17 cellular contexts compared by ENCODE assay signal in the genomic region with DNA sequence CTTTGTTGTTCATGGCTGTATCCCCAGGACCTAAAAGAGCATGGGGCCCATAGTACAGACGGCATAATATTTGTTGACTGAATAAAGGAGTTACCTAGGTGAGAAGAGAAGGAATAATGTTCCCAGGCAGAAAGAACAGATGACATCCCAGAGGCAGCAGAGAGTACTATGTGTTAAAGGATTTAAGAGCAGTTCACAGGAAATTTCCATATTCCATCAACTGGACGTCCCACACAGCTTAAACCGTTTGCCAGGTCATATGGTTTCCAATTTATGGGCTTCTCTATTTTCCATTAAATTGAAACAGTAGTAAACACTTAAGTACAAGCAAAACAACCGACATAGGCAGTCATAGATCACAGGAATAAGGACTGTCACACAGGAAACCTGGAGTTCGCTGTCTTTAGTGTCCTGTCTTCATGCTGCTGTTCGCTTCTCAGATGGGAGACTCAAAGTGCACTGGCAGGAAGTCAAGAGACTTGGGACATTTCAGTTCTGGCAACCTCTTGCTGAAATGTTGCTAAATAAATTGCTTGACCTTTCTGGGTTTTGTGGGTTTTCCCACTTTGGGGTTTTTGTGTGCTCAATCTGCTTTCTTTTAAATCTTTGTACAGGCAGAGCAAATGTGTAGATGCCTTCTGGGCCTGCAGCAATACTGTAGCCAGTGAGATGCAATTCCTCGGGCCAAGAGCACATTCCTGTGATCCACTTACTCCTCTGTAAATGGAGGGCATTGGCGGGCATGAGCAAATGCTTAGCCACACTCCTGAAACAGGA. TPM values are rescaled to one million over a fixed set of nuclear protein-coding genes. Genes with fewer than 3 reads are reported as not detected.
DNase-seq lines count a peak whose midpoint lies in the region; ATAC-seq, FAIRE-seq and TF ChIP-seq lines count a peak whose summit lies in the region.
"Had no signal": no experiment of that assay in that cellular context is flagged by ENCODE, and none has a peak within 500 bp of the region (broad histone marks: within the 10 kb centered on the region; RNA-seq: fewer than 3 reads in every experiment).

No MANE protein-coding gene starts in this region.

- TF ChIP-seq POLR2A in GM12878 (IDR thresholded peaks at IDR 0.05; ENCODE audit: low read depth, low read length) (no peak), HepG2 (IDR thresholded peaks at IDR 0.05; ENCODE audit: insufficient read depth in 1 of 2, low read depth in 2 of 2, low read length in 2 of 2) (no peak), thyroid gland (IDR thresholded peaks at IDR 0.05) (no peak), Peyer's patch (IDR thresholded peaks at IDR 0.05) (no peak)

- peaks cover 2% of the 10 kb centered on the region; the same call in 1 of the 2 replicates for H3K79me2 ChIP-seq in GM12878 (ENCODE audit: control insufficient read depth, insufficient read depth, low read length)
- H3K79me2 ChIP-seq in HepG2 (ENCODE audit: insufficient read depth, low read length) = no peaks in the 10 kb centered on the region
- no peaks in the 10 kb centered on the region for H3K79me2 ChIP-seq in neural progenitor cell (ENCODE audit: low read depth)

- no peak for TF ChIP-seq RAD21 in GM12878 (IDR thresholded peaks at IDR 0.05; ENCODE audit: insufficient read depth, low read depth, low read length)
- TF ChIP-seq RAD21 in HepG2 (CRISPR knock-in tag; IDR thresholded peaks at IDR 0.05) = no peak

- H3K4me1 Mint-ChIP-seq in neural progenitor cell = peaks cover 4% of the 10 kb centered on the region

- FAIRE-seq in GM12878 (lab: Jason Lieb, UNC) = no peak
- no peak for FAIRE-seq in HepG2 (lab: Jason Lieb, UNC)

- H3K27me3 ChIP-seq in GM12878 (replicated peaks in 1 of 2; ENCODE audit: control insufficient read depth in 2 of 2, insufficient read depth in 2 of 2, low read length in 1 of 2) = no peaks in the 10 kb centered on the region
- 0 out of 5 replicates have a peak, but pooled peaks cover 0 to 3% of the 10 kb centered on the region in 2 experiments for H3K27me3 ChIP-seq in HepG2 (ENCODE audit: control insufficient read depth in 1 of 2, insufficient read depth in 2 of 2, low read length in 2 of 2)
- no peaks in the 10 kb centered on the region for H3K27me3 ChIP-seq in thyroid gland
- H3K27me3 ChIP-seq in Peyer's patch = no peaks in the 10 kb centered on the region
- peaks cover 19% of the 10 kb centered on the region for H3K27me3 ChIP-seq in neural progenitor cell
- no peaks in the 10 kb centered on the region for H3K27me3 ChIP-seq in effector memory CD4-positive, alpha-beta T cell (replicated peaks; ENCODE audit: control insufficient read depth, insufficient read depth, low read length, poor library complexity, severe bottlenecking)
- H3K27me3 ChIP-seq: MG63 had no signal

- no peaks in the 10 kb centered on the region for H3K36me3 Mint-ChIP-seq in neural progenitor cell

- H3K9me3 Mint-ChIP-seq in neural progenitor cell = no peaks in the 10 kb centered on the region
- H3K9me3 Mint-ChIP-seq: GM23338 had no signal

- no peak for ATAC-seq in GM12878
- peak; percentile 57; the same call in 2 of the 3 replicates for ATAC-seq in HepG2
- ATAC-seq in HG02571 (IDR thresholded peaks at IDR 0.05; ENCODE audit: unreplicated experiment) = no peak
- ATAC-seq: GM23338, Panc1 had no signal

- H3K9me3 ChIP-seq in GM12878 (replicated peaks; ENCODE audit: control insufficient read depth, insufficient read depth, low read length) = no peaks in the 10 kb centered on the region
- H3K9me3 ChIP-seq in HepG2 (ENCODE audit: low read length) = no peaks in the 10 kb centered on the region
- H3K9me3 ChIP-seq in thyroid gland = no peaks in the 10 kb centered on the region
- no peaks in the 10 kb centered on the region for H3K9me3 ChIP-seq in Peyer's patch
- H3K9me3 ChIP-seq in neural progenitor cell (ENCODE audit: low read depth) = no peaks in the 10 kb centered on the region
- no peaks in the 10 kb centered on the region for H3K9me3 ChIP-seq in effector memory CD4-positive, alpha-beta T cell (ENCODE audit: control insufficient read depth, low read length)
- H3K9me3 ChIP-seq: MG63 had no signal

- H3F3A ChIP-seq in neural progenitor cell (ENCODE audit: low read depth) = peaks cover 3% of the 10 kb centered on the region

- H4K20me1 ChIP-seq in GM12878 (ENCODE audit: control insufficient read depth, insufficient read depth) (no peaks in the 10 kb centered on the region), HepG2 (ENCODE audit: insufficient read depth, low read length) (no peaks in the 10 kb centered on the region), neural progenitor cell (ENCODE audit: low read depth) (no peaks in the 10 kb centered on the region)

- no peak for TF ChIP-seq CTCF in GM12865 (IDR thresholded peaks at IDR 0.05; ENCODE audit: insufficient read depth, low read depth, low read length, missing control alignments)
- no peak for TF ChIP-seq CTCF in GM12878 (IDR thresholded peaks at IDR 0.05 in 2 of 3, conservative IDR thresholded peaks at IDR 0.05 in 1 of 3; ENCODE audit: control insufficient read depth in 2 of 3, extremely low read depth in 1 of 3, insufficient read depth in 1 of 3, low read depth in 3 of 3, low read length in 3 of 3)
- no peak for TF ChIP-seq CTCF in HepG2 (CRISPR knock-in tag; IDR thresholded peaks at IDR 0.05)
- no peak for TF ChIP-seq CTCF in thyroid gland (IDR thresholded peaks at IDR 0.05)
- no peak for TF ChIP-seq CTCF in Peyer's patch (IDR thresholded peaks at IDR 0.05)
- TF ChIP-seq CTCF in neural progenitor cell (IDR thresholded peaks at IDR 0.05) = no peak

- SMC1A ChIA-PET in GM12878 (lab: Charles Lee; ENCODE audit: uncharacterized antibody, unreplicated experiment) = interaction anchor here (0.8 to 12.1 kb wide), 29 partner anchors 8 to 1184 kb away, joined by 3 to 256 read pairs (median 4); no protein-coding TSS in a partner anchor

- BruUV-seq in GM12878 (replicated peaks; lab: Mats Ljungman, UMichigan) (no TSS peak), HepG2 (replicated peaks; lab: Mats Ljungman, UMichigan) (no TSS peak)

- no peak overlapping the region for H3K27ac Mint-ChIP-seq in neural progenitor cell
- H3K27ac Mint-ChIP-seq: GM23338 had no signal

- H3K4me3 ChIP-seq in GM12865 (ENCODE audit: low read depth, low read length) (no peak overlapping the region), GM12878 (no peak overlapping the region), HepG2 (replicated peaks in 1 of 3; ENCODE audit: insufficient read depth in 1 of 3, low read depth in 2 of 3, low read length in 3 of 3) (no peak overlapping the region; a peak in 1 of 6 replicates), thyroid gland (replicated peaks in 1 of 3) (no peak overlapping the region), Peyer's patch (no peak overlapping the region), neural progenitor cell (no peak overlapping the region)
- H3K4me3 ChIP-seq in effector memory CD4-positive, alpha-beta T cell (ENCODE audit: insufficient read depth, low read depth, low read length, poor library complexity, severe bottlenecking) = no peak overlapping the region
- H3K4me3 ChIP-seq: GM23338, MG63, SK-N-MC had no signal

- RAD21 ChIA-PET in GM12878 (lab: Charles Lee; ENCODE audit: unreplicated experiment) = interaction anchor here (0.9 to 7.2 kb wide), 26 partner anchors 13 to 1182 kb away, joined by 3 to 127 read pairs (median 8); no protein-coding TSS in a partner anchor

- H3K4me3 Mint-ChIP-seq in neural progenitor cell = no peak overlapping the region
- H3K4me3 Mint-ChIP-seq: GM23338 had no signal

- DNase-seq in GM12865 (ENCODE audit: low read depth) = peak; percentile 21
- no peak for DNase-seq in GM12878 (ENCODE audit: low read depth, low spot score)
- DNase-seq in HepG2 (ENCODE audit: low spot score) = no peak
- peak; percentile 12 to 17 for DNase-seq in thyroid gland
- DNase-seq in Peyer's patch = no peak
- DNase-seq in neural progenitor cell (ENCODE audit: low spot score) = no peak
- no peak for DNase-seq in effector memory CD4-positive, alpha-beta T cell
- DNase-seq: C1 segment of cervical spinal cord, DND-41, GF-D8, MG63, NCI-H2081 treated with DMSO at 0.1 percent for 48 hours, Right ventricle myocardium superior had no signal

- intact Hi-C loops in GM12878 (cut with micrococcal nuclease; ENCODE audit: unreplicated experiment) (loop anchor here (1.0 to 10.0 kb wide), 5 partner anchors 114 to 1190 kb away; no protein-coding TSS in a partner anchor), HepG2 (cut with micrococcal nuclease; ENCODE audit: unreplicated experiment) (loop anchor here (1.0 to 2.0 kb wide), 3 partner anchors 114 to 368 kb away; no protein-coding TSS in a partner anchor), thyroid gland (cut with DNase I) (loop anchor here (10.0 kb wide), 1 partner anchor 300 kb away; no protein-coding TSS in a partner anchor)

- CTCF ChIA-PET in GM12878 (lab: Yijun Ruan, JAX) (interaction anchor here (0.5 to 11.2 kb wide), 30 partner anchors 8 to 1748 kb away, joined by 3 to 225 read pairs (median 6); no protein-coding TSS in a partner anchor), HepG2 (lab: Yijun Ruan, JAX; ENCODE audit: low intra/inter-chr PET ratio, low total read pairs) (interaction anchor here (1.3 to 2.9 kb wide), 5 partner anchors 115 to 595 kb away, joined by 3 to 34 read pairs (median 10); no protein-coding TSS in a partner anchor)

- H2AFZ ChIP-seq in GM12878 (ENCODE audit: control insufficient read depth, low read depth, low read length) = peak overlapping the region; percentile 66
- no peak overlapping the region for H2AFZ ChIP-seq in HepG2 (ENCODE audit: low read length)
- H2AFZ ChIP-seq in neural progenitor cell (replicated peaks) = no peak overlapping the region
- H2AFZ ChIP-seq: GM23338 had no signal

- H3K4me2 ChIP-seq in GM12878 (ENCODE audit: control insufficient read depth, insufficient read depth) (peak overlapping the region; percentile 50), HepG2 (ENCODE audit: low read depth, low read length) (peak overlapping the region; percentile 40), neural progenitor cell (no peak overlapping the region)
- H3K4me2 ChIP-seq: GM23338 had no signal

- H3K36me3 ChIP-seq in GM12878 (ENCODE audit: control insufficient read depth in 2 of 2, insufficient read depth in 2 of 2, low read length in 1 of 2) (no peaks in the 10 kb centered on the region), HepG2 (replicated peaks in 1 of 2; ENCODE audit: control insufficient read depth in 1 of 2, insufficient read depth in 2 of 2, low read length in 2 of 2) (no peaks in the 10 kb centered on the region), thyroid gland (no peaks in the 10 kb centered on the region), Peyer's patch (no peaks in the 10 kb centered on the region), neural progenitor cell (no peaks in the 10 kb centered on the region)
- no peaks in the 10 kb centered on the region for H3K36me3 ChIP-seq in effector memory CD4-positive, alpha-beta T cell (ENCODE audit: control insufficient read depth, insufficient read depth, low read length)
- H3K36me3 ChIP-seq: MG63 had no signal

- POLR2A ChIA-PET in GM12878 (lab: Charles Lee) (interaction anchor here (0.6 to 1.2 kb wide), 4 partner anchors 9 to 1182 kb away, joined by 3 to 4 read pairs (median 3); no protein-coding TSS in a partner anchor), HepG2 (lab: Yijun Ruan, JAX) (no interaction called here)

- peaks cover 9% of the 10 kb centered on the region for H3K27me3 Mint-ChIP-seq in neural progenitor cell (ENCODE audit: insufficient read depth, low read depth)

- H3K27ac ChIP-seq in GM12878 (ENCODE audit: control insufficient read depth, insufficient read depth) (no peak overlapping the region), HepG2 (ENCODE audit: extremely low read length, insufficient read depth, low read length) (no peak overlapping the region), thyroid gland (no peak overlapping the region), Peyer's patch (no peak overlapping the region), neural progenitor cell (no peak overlapping the region)
- no peak overlapping the region for H3K27ac ChIP-seq in effector memory CD4-positive, alpha-beta T cell (ENCODE audit: insufficient read depth, low read length, poor library complexity, severe bottlenecking)
- H3K27ac ChIP-seq: SK-N-MC had no signal

- WGBS in GM12878 (ENCODE audit: insufficient coverage, insufficient replicate concordance, low lambda C conversion rate, missing lambda C conversion rate) = 48% methylated on average over 8 of the region's 8 CpGs
- 23% methylated on average over 8 of the region's 8 CpGs for WGBS in HepG2 (ENCODE audit: low lambda C conversion rate)
- 56 to 68% methylated on average over 8 of the region's 8 CpGs for WGBS in thyroid gland, 2 donors

- H3K9ac ChIP-seq in GM12878 (ENCODE audit: control insufficient read depth, insufficient read depth, low read length) (no peak overlapping the region), HepG2 (ENCODE audit: insufficient read depth, low read depth, low read length) (no peak overlapping the region), neural progenitor cell (no peak overlapping the region)

- TF ChIP-seq EP300 in GM12878 (IDR thresholded peaks at IDR 0.05; ENCODE audit: borderline replicate concordance in 1 of 2, control insufficient read depth in 1 of 2, low read depth in 2 of 2, low read length in 2 of 2) = no peak
- TF ChIP-seq EP300 in HepG2 (IDR thresholded peaks at IDR 0.05; ENCODE audit: low read depth in 2 of 2, low read length in 2 of 2) = no peak
- no peak for TF ChIP-seq EP300 in HepG2 (CRISPR knock-in tag; IDR thresholded peaks at IDR 0.05; ENCODE audit: borderline replicate concordance)

- in situ Hi-C loops in GM12878 (cut with MboI) (loop anchor here (5.0 kb wide), 3 partner anchors 368 to 1183 kb away; no protein-coding TSS in a partner anchor), HepG2 (cut with HindIII; ENCODE audit: extremely low pct_ligation_motif_present, low pct_unique_long_range_greater_than_20kb) (loop anchor here (5.0 to 10.0 kb wide), 3 partner anchors 303 to 593 kb away; no protein-coding TSS in a partner anchor)

- peaks cover 38% of the 10 kb centered on the region for H3K4me1 ChIP-seq in GM12878 (ENCODE audit: control insufficient read depth, insufficient read depth, low read length)
- H3K4me1 ChIP-seq in HepG2 (ENCODE audit: insufficient read depth, low read length) = peaks cover 25% of the 10 kb centered on the region
- H3K4me1 ChIP-seq in thyroid gland = no peaks in the 10 kb centered on the region
- H3K4me1 ChIP-seq in Peyer's patch = no peaks in the 10 kb centered on the region
- H3K4me1 ChIP-seq in neural progenitor cell = peaks cover 3% of the 10 kb centered on the region
- no peaks in the 10 kb centered on the region for H3K4me1 ChIP-seq in effector memory CD4-positive, alpha-beta T cell (ENCODE audit: control insufficient read depth, insufficient read depth, low read length, poor library complexity, severe bottlenecking)

RNA-seq across cellular contexts. Expression of gene PIEZO2, which starts 5.8 kb away (rescaled TPM):
- total RNA-seq in GM12878 (2013; cell fraction: nucleolus; rRNA removed) = 910 and 948 TPM in 2 replicates
- 29.8 and 32.5 TPM in 2 replicates for total RNA-seq in GM12878 (2014; rRNA removed)
- total RNA-seq in GM12878 (2014; rRNA removed; fragmentation: Illumina TruSeq; extraction: Trizol) = 33.0 and 37.9 TPM in 2 replicates
- total RNA-seq in GM12878 (2021) = 38.2 and 42.3 TPM in 2 replicates
- 25.9 TPM for polyA plus RNA-seq in GM12878 (2011; ENCODE audit: low read depth)
- polyA plus RNA-seq in GM12878 (2011; rRNA removed) = 37.0 and 49.4 TPM in 2 replicates
- 25.4 and 38.1 TPM in 2 replicates for polyA plus RNA-seq in GM12878 (2011; cell fraction: cytosol; rRNA removed)
- 102 and 108 TPM in 2 replicates for polyA plus RNA-seq in GM12878 (2011; cell fraction: nucleus; rRNA removed)
- 41.6 and 41.9 TPM in 2 replicates for polyA plus RNA-seq in GM12878 (2012)
- polyA plus RNA-seq in GM12878 (2014; fragmentation: Illumina TruSeq; extraction: Trizol) = 42.2 and 51.2 TPM in 2 replicates
- 1 to 10 TPM; 6.7 to 7.1 TPM for polyA plus RNA-seq in GM12878 (2014; fragmentation: Nextera tagmentation; extraction: Ambion mirVana)
- 21.9 and 25.0 TPM in 2 replicates for polyA plus RNA-seq in GM12878 (2014; rRNA removed)
- 10 to 100 TPM; 14.2 to 21.6 TPM for polyA plus RNA-seq in GM12878 (2016; fragmentation: Nextera tagmentation; extraction: Ambion mirVana)
- 141 and 172 TPM in 2 replicates for polyA minus RNA-seq in GM12878 (2011; rRNA and poly(A)+ RNA removed)
- 22.3 and 27.9 TPM in 2 replicates for polyA minus RNA-seq in GM12878 (2011; cell fraction: cytosol; rRNA and poly(A)+ RNA removed)
- 160 and 219 TPM in 2 replicates for polyA minus RNA-seq in GM12878 (2011; cell fraction: nucleus; rRNA and poly(A)+ RNA removed)
- 25.5 and 27.2 TPM in 2 replicates for total RNA-seq in HepG2 (2016; rRNA removed; fragmentation: Illumina TruSeq; extraction: Trizol)
- 4.1 and 5.8 TPM in 2 replicates for total RNA-seq in HepG2 (2016; cell fraction: cytosol; rRNA removed; fragmentation: Illumina TruSeq; extraction: Trizol; ENCODE audit: low read depth)
- 24.4 and 26.8 TPM in 2 replicates for total RNA-seq in HepG2 (2016; cell fraction: insoluble cytoplasmic fraction; rRNA removed; fragmentation: Illumina TruSeq; extraction: Trizol)
- 8.1 and 8.3 TPM in 2 replicates for total RNA-seq in HepG2 (2016; cell fraction: membrane; rRNA removed; fragmentation: Illumina TruSeq; extraction: Trizol)
- total RNA-seq in HepG2 (2016; cell fraction: nucleus; rRNA removed; fragmentation: Illumina TruSeq; extraction: Trizol) = 50.2 and 51.9 TPM in 2 replicates
- 15.2 and 15.3 TPM in 2 replicates for polyA plus RNA-seq in HepG2 (2011; rRNA removed)
- polyA plus RNA-seq in HepG2 (2011; cell fraction: cytosol; rRNA removed) = 14.0 and 14.4 TPM in 2 replicates
- 40.5 and 45.2 TPM in 2 replicates for polyA plus RNA-seq in HepG2 (2011; cell fraction: nucleus; rRNA removed)
- polyA plus RNA-seq in HepG2 (2012) = 12.3 and 17.3 TPM in 2 replicates
- polyA plus RNA-seq in HepG2 (2016; cell fraction: cytosol; fragmentation: Illumina TruSeq; extraction: Trizol; ENCODE audit: low read depth) = 1.0 TPM in 2 replicates
- 19.5 and 19.7 TPM in 2 replicates for polyA plus RNA-seq in HepG2 (2016; cell fraction: insoluble cytoplasmic fraction; fragmentation: Illumina TruSeq; extraction: Trizol; ENCODE audit: low read depth)
- polyA plus RNA-seq in HepG2 (2016; cell fraction: membrane; fragmentation: Illumina TruSeq; extraction: Trizol; ENCODE audit: low read depth) = 2.4 and 2.7 TPM in 2 replicates
- polyA plus RNA-seq in HepG2 (2016; cell fraction: nucleus; fragmentation: Illumina TruSeq; extraction: Trizol; ENCODE audit: insufficient read depth, low read depth) = 45.5 and 46.6 TPM in 2 replicates
- polyA minus RNA-seq in HepG2 (2011; rRNA and poly(A)+ RNA removed; ENCODE audit: low replicate concordance) = 0.26 and 56.3 TPM in 2 replicates
- 27.0 and 35.0 TPM in 2 replicates for polyA minus RNA-seq in HepG2 (2011; cell fraction: cytosol; rRNA and poly(A)+ RNA removed)
- polyA minus RNA-seq in HepG2 (2011; cell fraction: nucleus; rRNA and poly(A)+ RNA removed) = 83.7 and 91.6 TPM in 2 replicates
- total RNA-seq in thyroid gland = 10 to 100 TPM in 1 of 4 donors, 1 to 10 TPM in 3; 5.0 to 13.8 (median 6.1) TPM
- 1 to 10 TPM in 3 of 4 donors, under 1 TPM in 1; 0.85 to 5.8 (median 4.5) TPM for total RNA-seq in Peyer's patch
- total RNA-seq in neural progenitor cell (ENCODE audit: low replicate concordance) = 4.2 and 4.4 TPM in 2 replicates

Comparison
In these comparisons a context has a peak if more than half of its experiments do, and no peak if none do; other contexts are left out.
1. DNase-seq: peak in GM12865 (single experiment) and thyroid gland (2 of 2); none in GM12878 (single experiment), HepG2 (single experiment), Peyer's patch (0 of 3), neural progenitor cell (single experiment) and effector memory CD4-positive, alpha-beta T cell (0 of 3).